Comparison of ENCODE assay signal across 32 cellular contexts in genomic region chr4:181372014-181372413, GRCh38.
"Had no signal": no experiment of that assay in that cellular context is flagged by ENCODE, and none has a peak within 500 bp of the region (broad histone marks: within the 10 kb centered on the region; RNA-seq: fewer than 3 reads in every experiment).

No MANE protein-coding gene starts in this region.

- H3K27me3 ChIP-seq: adrenal gland, body of pancreas, colonic mucosa, gastrocnemius medialis, pancreas, sigmoid colon, uterus had no signal

- H3K9me3 Mint-ChIP-seq: activated naive CD8-positive, alpha-beta T cell treated with anti-CD3 and anti-CD28 coated beads for 36 hours; activated T-helper 1 cell treated with anti-CD3 and anti-CD28 coated beads, Interleukin-12 subunit alpha, Interleukin-12 subunit beta, Interleukin-2, Interleukin-4 antibody, amounts not matched to agents 30 ng/mL and 10 ng/mL and 1 ng/mL, durations not matched to agents 14 hours and 24 hours and 36 hours; stimulated activated memory B cell treated with anti-CD40 and anti-IgM and Interleukin-4, amounts not matched to agents 10 μg/mL and 1 μg/mL and 100 μg/mL, for 72 hours; type B pancreatic cell had no signal

- H3K4me1 Mint-ChIP-seq: activated CD4-positive, alpha-beta T cell treated with anti-CD3 and anti-CD28 coated beads for 36 hours; activated naive CD8-positive, alpha-beta T cell treated with anti-CD3 and anti-CD28 coated beads for 36 hours; immature natural killer cell; stimulated activated memory B cell treated with anti-CD40 and anti-IgM and Interleukin-4, amounts not matched to agents 10 μg/mL and 1 μg/mL and 100 μg/mL, for 72 hours; stimulated activated naive CD8-positive, alpha-beta T cell treated with anti-CD3 and anti-CD28 coated beads, Interleukin-15, amount 100 ng/mL, for 72 hours had no signal

- H3K4me3 Mint-ChIP-seq: activated CD4-positive, alpha-beta T cell treated with anti-CD3 and anti-CD28 coated beads for 36 hours; activated naive CD4-positive, alpha-beta T cell treated with anti-CD3 and anti-CD28 coated beads for 36 hours; activated naive CD8-positive, alpha-beta T cell treated with anti-CD3 and anti-CD28 coated beads for 36 hours; activated T-helper 1 cell treated with anti-CD3 and anti-CD28 coated beads, Interleukin-12 subunit alpha, Interleukin-12 subunit beta, Interleukin-2, Interleukin-4 antibody, amounts not matched to agents 30 ng/mL and 10 ng/mL and 1 ng/mL, durations not matched to agents 14 hours and 24 hours and 36 hours; immature natural killer cell; naive thymus-derived CD4-positive, alpha-beta T cell; stimulated activated memory B cell treated with anti-CD40 and anti-IgM and Interleukin-4, amounts not matched to agents 10 μg/mL and 1 μg/mL and 100 μg/mL, for 72 hours; stimulated activated naive CD8-positive, alpha-beta T cell treated with anti-CD3 and anti-CD28 coated beads, Interleukin-15, amount 100 ng/mL, for 72 hours; type B pancreatic cell had no signal

- H3K9me3 ChIP-seq: adrenal gland, body of pancreas, colonic mucosa, gastrocnemius medialis, pancreas, psoas muscle, sigmoid colon, uterus had no signal

- H3K27me3 Mint-ChIP-seq: activated CD4-positive, alpha-beta T cell treated with anti-CD3 and anti-CD28 coated beads for 36 hours; activated naive CD8-positive, alpha-beta T cell treated with anti-CD3 and anti-CD28 coated beads for 36 hours; naive thymus-derived CD4-positive, alpha-beta T cell; stimulated activated memory B cell treated with anti-CD40 and anti-IgM and Interleukin-4, amounts not matched to agents 10 μg/mL and 1 μg/mL and 100 μg/mL, for 72 hours; stimulated activated naive CD8-positive, alpha-beta T cell treated with anti-CD3 and anti-CD28 coated beads, Interleukin-15, amount 100 ng/mL, for 72 hours; type B pancreatic cell had no signal

- H3K36me3 ChIP-seq: adrenal gland, colonic mucosa, gastrocnemius medialis, pancreas, sigmoid colon, uterus had no signal

- H3K27ac Mint-ChIP-seq: activated CD4-positive, alpha-beta T cell treated with anti-CD3 and anti-CD28 coated beads for 36 hours; activated naive CD4-positive, alpha-beta T cell treated with anti-CD3 and anti-CD28 coated beads for 36 hours; activated naive CD8-positive, alpha-beta T cell treated with anti-CD3 and anti-CD28 coated beads for 36 hours; activated T-helper 1 cell treated with anti-CD3 and anti-CD28 coated beads, Interleukin-12 subunit alpha, Interleukin-12 subunit beta, Interleukin-2, Interleukin-4 antibody, amounts not matched to agents 30 ng/mL and 10 ng/mL and 1 ng/mL, durations not matched to agents 14 hours and 24 hours and 36 hours; immature natural killer cell; naive thymus-derived CD4-positive, alpha-beta T cell; stimulated activated memory B cell treated with anti-CD40 and anti-IgM and Interleukin-4, amounts not matched to agents 10 μg/mL and 1 μg/mL and 100 μg/mL, for 72 hours; stimulated activated naive CD8-positive, alpha-beta T cell treated with anti-CD3 and anti-CD28 coated beads, Interleukin-15, amount 100 ng/mL, for 72 hours; type B pancreatic cell had no signal

- DNase-seq: activated CD4-positive, alpha-beta T cell treated with anti-CD3 and anti-CD28 coated beads for 36 hours; activated CD4-positive, alpha-beta T cell treated with anti-CD3 and anti-CD28 coated beads, Interleukin-2, amount 50 U/mL, for 4 hours; activated CD4-positive, CD25-positive, alpha-beta regulatory T cell; activated effector memory CD4-positive, alpha-beta T cell treated with anti-CD3 and anti-CD28 coated beads, Interleukin-2, amount 50 U/mL, for 16 hours; activated naive CD4-positive, alpha-beta T cell treated with anti-CD3 and anti-CD28 coated beads for 36 hours; activated naive CD8-positive, alpha-beta T cell treated with anti-CD3 and anti-CD28 coated beads for 36 hours; adrenal gland; aorta; body of pancreas; colonic mucosa; effector CD8-positive, alpha-beta T cell; erythroblast; gastrocnemius medialis; glutamatergic neuron; immature natural killer cell; kidney; left colon; midbrain; naive thymus-derived CD4-positive, alpha-beta T cell; nucleus accumbens; pancreas; psoas muscle; sigmoid colon; small intestine; stimulated activated CD4-positive, alpha-beta T cell treated with anti-CD3 and anti-CD28 coated beads, Interleukin-4, amount 100 ng/mL, for 4 hours; stimulated activated CD8-positive, alpha-beta memory T cell treated with anti-CD3 and anti-CD28 coated beads, Interleukin-4, amount 100 ng/mL, for 48 hours; stimulated activated naive CD8-positive, alpha-beta T cell treated with anti-CD3 and anti-CD28 coated beads, Interleukin-15, amount 100 ng/mL, for 72 hours; substantia nigra; uterus had no signal

- H3K4me3 ChIP-seq: adrenal gland, body of pancreas, colonic mucosa, gastrocnemius medialis, pancreas, psoas muscle, sigmoid colon, uterus had no signal

- H3K4me1 ChIP-seq: adrenal gland, body of pancreas, colonic mucosa, gastrocnemius medialis, pancreas, psoas muscle, sigmoid colon, uterus had no signal

- H3K36me3 Mint-ChIP-seq: activated naive CD8-positive, alpha-beta T cell treated with anti-CD3 and anti-CD28 coated beads for 36 hours; immature natural killer cell; naive thymus-derived CD4-positive, alpha-beta T cell; stimulated activated memory B cell treated with anti-CD40 and anti-IgM and Interleukin-4, amounts not matched to agents 10 μg/mL and 1 μg/mL and 100 μg/mL, for 72 hours; type B pancreatic cell had no signal

- H3K27ac ChIP-seq: adrenal gland, body of pancreas, colonic mucosa, gastrocnemius medialis, pancreas, psoas muscle, sigmoid colon, uterus had no signal
